ENCODE assay signal across 37 cellular contexts in genomic region chr17:81189016-81189415, GRCh38. TPM values are rescaled to one million over a fixed set of nuclear protein-coding genes. Genes with fewer than 3 reads are reported as not detected.
"Had no signal": no experiment of that assay in that cellular context is flagged by ENCODE, and none has a peak within 500 bp of the region (broad histone marks: within the 10 kb centered on the region; RNA-seq: fewer than 3 reads in every experiment).

No MANE protein-coding gene starts in this region.

- H3K27ac Mint-ChIP-seq: activated B cell treated with CpG ODN at 0.5 μM for 24 hours; activated CD8-positive, alpha-beta T cell treated with anti-CD3 and anti-CD28 coated beads for 36 hours; activated naive CD8-positive, alpha-beta T cell; activated T-helper 17 cell treated with anti-CD3 and anti-CD28 coated beads, Interleukin-2, amount 50 U/mL, for 72 hours; T-helper 17 cell; T-helper 2 cell treated with Interferon-gamma antibody and Interleukin-4, amounts not matched to agents 5 μg/mL and 100 μg/mL, for 36 hours had no signal

- H3K9me3 ChIP-seq: colonic mucosa, esophagus squamous epithelium, gastroesophageal sphincter had no signal

- H3K36me3 Mint-ChIP-seq: activated naive CD8-positive, alpha-beta T cell had no signal

- H3K4me3 ChIP-seq: colonic mucosa, esophagus squamous epithelium, gastroesophageal sphincter had no signal

- H3K9me3 Mint-ChIP-seq: activated B cell treated with CpG ODN at 0.5 μM for 24 hours; activated CD8-positive, alpha-beta T cell treated with anti-CD3 and anti-CD28 coated beads for 36 hours; activated T-cell treated with anti-CD3 and anti-CD28 coated beads, Interleukin-2, amount 50 U/mL, for 4 hours; activated T-helper 17 cell treated with anti-CD3 and anti-CD28 coated beads, Interleukin-2, amount 50 U/mL, for 72 hours; T-helper 2 cell treated with Interferon-gamma antibody and Interleukin-4, amounts not matched to agents 5 μg/mL and 100 μg/mL, for 36 hours had no signal

- DNase-seq: activated B cell treated with CpG ODN at 0.5 μM for 24 hours; activated CD4-positive, alpha-beta T cell treated with anti-CD3 and anti-CD28 coated beads for 48 hours; activated CD4-positive, alpha-beta T cell treated with anti-CD3 and anti-CD28 coated beads, Interleukin-2, amount 50 U/mL, for 1 hour; activated CD4-positive, alpha-beta T cell treated with anti-CD3 and anti-CD28 coated beads, Interleukin-2, amount 50 U/mL, for 48 hours; activated CD8-positive, alpha-beta memory T cell treated with anti-CD3 and anti-CD28 coated beads for 24 hours; activated CD8-positive, alpha-beta T cell treated with anti-CD3 and anti-CD28 coated beads for 36 hours; activated effector memory CD4-positive, alpha-beta T cell treated with Interleukin-2 at 50 U/mL for 16 hours; activated gamma-delta T cell treated with Interleukin-2 at 50 U/mL for 16 hours; activated naive CD4-positive, alpha-beta T cell treated with anti-CD3 and anti-CD28 coated beads, Interleukin-2, amount 50 U/mL, for 16 hours; activated naive CD4-positive, alpha-beta T cell treated with Interleukin-2 at 50 U/mL for 16 hours; activated T-cell treated with anti-CD3 and anti-CD28 coated beads, Interleukin-2, amount 50 U/mL, for 4 hours; amniotic stem cell; brain microvascular endothelial cell; cerebellar nuclear complex; colonic mucosa; effector CD8-positive, alpha-beta T cell; esophagus squamous epithelium; foreskin melanocyte; T-helper 1 cell; T-helper 17 cell; T1000 had no signal

- ATAC-seq: activated CD4-positive, CD25-positive, alpha-beta regulatory T cell treated with anti-CD3 and anti-CD28 coated beads, Interleukin-2, amount 50 U/mL, for 24 hours; activated CD8-positive, alpha-beta T cell treated with anti-CD3 and anti-CD28 coated beads for 36 hours; activated T-cell treated with anti-CD3 and anti-CD28 coated beads, Interleukin-2, amount 50 U/mL, for 4 hours; activated T-helper 17 cell treated with anti-CD3 and anti-CD28 coated beads, Interleukin-2, amount 50 U/mL, for 72 hours; gastroesophageal sphincter; T-helper 17 cell had no signal

- H3K27me3 Mint-ChIP-seq: activated B cell treated with CpG ODN at 0.5 μM for 24 hours; activated CD8-positive, alpha-beta T cell treated with anti-CD3 and anti-CD28 coated beads for 36 hours; activated naive CD8-positive, alpha-beta T cell; T-helper 17 cell had no signal

- H3K27me3 ChIP-seq: brain microvascular endothelial cell, colonic mucosa had no signal

- H3K4me1 Mint-ChIP-seq: activated B cell treated with CpG ODN at 0.5 μM for 24 hours; activated T-helper 17 cell treated with anti-CD3 and anti-CD28 coated beads, Interleukin-2, amount 50 U/mL, for 72 hours had no signal

- H3K27ac ChIP-seq: brain microvascular endothelial cell, colonic mucosa, epithelial cell of prostate, esophagus squamous epithelium, gastroesophageal sphincter, WERI-Rb-1 had no signal

- H3K36me3 ChIP-seq: brain microvascular endothelial cell, colonic mucosa had no signal

- H3K4me3 Mint-ChIP-seq: activated B cell treated with CpG ODN at 0.5 μM for 24 hours; activated CD8-positive, alpha-beta T cell treated with anti-CD3 and anti-CD28 coated beads for 36 hours; activated naive CD8-positive, alpha-beta T cell; activated T-cell treated with anti-CD3 and anti-CD28 coated beads, Interleukin-2, amount 50 U/mL, for 4 hours; activated T-helper 17 cell treated with anti-CD3 and anti-CD28 coated beads, Interleukin-2, amount 50 U/mL, for 72 hours; T-helper 17 cell; T-helper 2 cell treated with Interferon-gamma antibody and Interleukin-4, amounts not matched to agents 5 μg/mL and 100 μg/mL, for 36 hours had no signal

- H3K4me1 ChIP-seq: colonic mucosa, gastroesophageal sphincter had no signal

RNA-seq across cellular contexts. Expression of gene PVALEF, which starts 23.7 kb away (rescaled TPM):
- total RNA-seq: activated B cell treated with CpG ODN at 0.5 μM for 24 hours; activated CD8-positive, alpha-beta T cell treated with anti-CD3 and anti-CD28 coated beads for 36 hours; activated T-cell treated with anti-CD3 and anti-CD28 coated beads, Interleukin-2, amount 50 U/mL, for 4 hours; activated T-helper 17 cell treated with anti-CD3 and anti-CD28 coated beads, Interleukin-2, amount 50 U/mL, for 72 hours; astrocyte; bronchial epithelial cell; colonic mucosa; dermis microvascular lymphatic vessel endothelial cell; endothelial cell of umbilical vein; esophagus squamous epithelium; fibroblast of lung; fibroblast of villous mesenchyme; gastroesophageal sphincter; glomerular endothelial cell; T-helper 17 cell had no signal
- polyA plus RNA-seq: adipose tissue, endothelial cell of umbilical vein, esophagus, fibroblast of lung had no signal
